Comparison of ENCODE assay signal across 16 cellular contexts in genomic region chr10:61907011-61907410, GRCh38. TPM values are rescaled to one million over a fixed set of nuclear protein-coding genes. Genes with fewer than 3 reads are reported as not detected.
DNase-seq lines count a peak whose midpoint lies in the region; ATAC-seq and TF ChIP-seq lines count a peak whose summit lies in the region.
"Had no signal": no experiment of that assay in that cellular context is flagged by ENCODE, and none has a peak within 500 bp of the region (broad histone marks: within the 10 kb centered on the region; RNA-seq: fewer than 3 reads in every experiment).

No MANE protein-coding gene starts in this region.

- peaks cover 26% of the 10 kb centered on the region for H3F3A ChIP-seq in DOHH2 (ENCODE audit: control insufficient read depth, insufficient read depth)

- no peaks in the 10 kb centered on the region for H3K27me3 Mint-ChIP-seq in activated CD8-positive, alpha-beta T cell treated with anti-CD3 and anti-CD28 coated beads for 36 hours
- H3K27me3 Mint-ChIP-seq in activated CD8-positive, alpha-beta T cell treated with anti-CD3 and anti-CD28 coated beads, Interleukin-2, amount 10 ng/mL, durations not matched to agents 7 days and 5 days (ENCODE audit: low read depth), result no peaks in the 10 kb centered on the region
- H3K27me3 Mint-ChIP-seq in activated T-helper 1 cell treated with anti-CD3 and anti-CD28 coated beads, Interleukin-12 subunit alpha, Interleukin-12 subunit beta, Interleukin-2, Interleukin-4 antibody, amounts not matched to agents 30 ng/mL and 10 ng/mL and 1 ng/mL, durations not matched to agents 14 hours and 24 hours and 36 hours (ENCODE audit: insufficient read depth), result no peaks in the 10 kb centered on the region

- H3K27ac ChIP-seq in DOHH2 (ENCODE audit: low read depth, low read length) (no peak overlapping the region; the same call in 1 of the 2 replicates), sigmoid colon (peak overlapping the region in 3 of 4 donors; percentile 11 to 93 (median 36))
- H3K27ac ChIP-seq: KMS-11 had no signal

- DNase-seq in activated CD8-positive, alpha-beta T cell treated with anti-CD3 and anti-CD28 coated beads for 36 hours, result no peak
- DNase-seq in activated CD8-positive, alpha-beta T cell treated with anti-CD3 and anti-CD28 coated beads, Interleukin-2, amount 10 ng/mL, durations not matched to agents 7 days and 5 days, result no peak
- DNase-seq in activated T-helper 1 cell treated with anti-CD3 and anti-CD28 coated beads, Interleukin-12 subunit alpha, Interleukin-12 subunit beta, Interleukin-2, Interleukin-4 antibody, amounts not matched to agents 30 ng/mL and 10 ng/mL and 1 ng/mL, durations not matched to agents 14 hours and 24 hours and 36 hours (ENCODE audit: low spot score), result no peak
- no peak for DNase-seq in sigmoid colon
- no peak for DNase-seq in activated effector memory CD4-positive, alpha-beta T cell treated with anti-CD3 and anti-CD28 coated beads, Interleukin-2, amount 50 U/mL, for 16 hours
- DNase-seq: CD8-positive, alpha-beta T cell; H7; MM.1S; NCI-H1105; NCI-H187; NCI-H774; SHP77 treated with DMSO at 0.1 percent for 48 hours had no signal

- H3K4me1 Mint-ChIP-seq in activated CD8-positive, alpha-beta T cell treated with anti-CD3 and anti-CD28 coated beads for 36 hours (ENCODE audit: low read depth), result peaks cover 46% of the 10 kb centered on the region
- peaks cover 32% of the 10 kb centered on the region for H3K4me1 Mint-ChIP-seq in activated CD8-positive, alpha-beta T cell treated with anti-CD3 and anti-CD28 coated beads, Interleukin-2, amount 10 ng/mL, durations not matched to agents 7 days and 5 days (ENCODE audit: low read depth)
- H3K4me1 Mint-ChIP-seq in activated T-helper 1 cell treated with anti-CD3 and anti-CD28 coated beads, Interleukin-12 subunit alpha, Interleukin-12 subunit beta, Interleukin-2, Interleukin-4 antibody, amounts not matched to agents 30 ng/mL and 10 ng/mL and 1 ng/mL, durations not matched to agents 14 hours and 24 hours and 36 hours (ENCODE audit: low read depth), result peaks cover 70% of the 10 kb centered on the region

- POLR2A ChIA-PET in activated CD8-positive, alpha-beta T cell treated with anti-CD3 and anti-CD28 coated beads for 36 hours (lab: Charles Lee), result interaction anchor here (0.6 to 8.8 kb wide), 3 partner anchors 27 to 139 kb away, joined by 3 to 137 read pairs (median 6); no protein-coding TSS in a partner anchor
- POLR2A ChIA-PET in activated CD8-positive, alpha-beta T cell treated with anti-CD3 and anti-CD28 coated beads, Interleukin-2, amount 10 ng/mL, durations not matched to agents 7 days and 5 days (lab: Charles Lee), result interaction anchor here (1.6 kb wide), 1 partner anchor 10 kb away, joined by 6 read pairs; no protein-coding TSS in a partner anchor

- H3K4me2 ChIP-seq in DOHH2 (ENCODE audit: low read length), result peak overlapping the region; percentile 39
- H3K4me2 ChIP-seq: KMS-11 had no signal

- no peaks in the 10 kb centered on the region for H3K27me3 ChIP-seq in DOHH2 (ENCODE audit: control insufficient read depth, low read length)
- no peaks in the 10 kb centered on the region for H3K27me3 ChIP-seq in sigmoid colon

- H3K4me3 Mint-ChIP-seq in activated CD8-positive, alpha-beta T cell treated with anti-CD3 and anti-CD28 coated beads for 36 hours, result no peak overlapping the region
- H3K4me3 Mint-ChIP-seq in activated CD8-positive, alpha-beta T cell treated with anti-CD3 and anti-CD28 coated beads, Interleukin-2, amount 10 ng/mL, durations not matched to agents 7 days and 5 days, result no peak overlapping the region
- H3K4me3 Mint-ChIP-seq in activated T-helper 1 cell treated with anti-CD3 and anti-CD28 coated beads, Interleukin-12 subunit alpha, Interleukin-12 subunit beta, Interleukin-2, Interleukin-4 antibody, amounts not matched to agents 30 ng/mL and 10 ng/mL and 1 ng/mL, durations not matched to agents 14 hours and 24 hours and 36 hours, result no peak overlapping the region
- H3K4me3 Mint-ChIP-seq: CD8-positive, alpha-beta T cell had no signal

- peak overlapping the region; percentile 15 for H3K27ac Mint-ChIP-seq in activated CD8-positive, alpha-beta T cell treated with anti-CD3 and anti-CD28 coated beads for 36 hours
- no peak overlapping the region for H3K27ac Mint-ChIP-seq in activated CD8-positive, alpha-beta T cell treated with anti-CD3 and anti-CD28 coated beads, Interleukin-2, amount 10 ng/mL, durations not matched to agents 7 days and 5 days
- peak overlapping the region; percentile 2 for H3K27ac Mint-ChIP-seq in activated T-helper 1 cell treated with anti-CD3 and anti-CD28 coated beads, Interleukin-12 subunit alpha, Interleukin-12 subunit beta, Interleukin-2, Interleukin-4 antibody, amounts not matched to agents 30 ng/mL and 10 ng/mL and 1 ng/mL, durations not matched to agents 14 hours and 24 hours and 36 hours
- H3K27ac Mint-ChIP-seq: CD8-positive, alpha-beta T cell had no signal

- peaks cover 95% of the 10 kb centered on the region for H3K79me2 ChIP-seq in DOHH2 (ENCODE audit: control insufficient read depth, low read length)

- no peaks in the 10 kb centered on the region for H3K9me3 ChIP-seq in DOHH2 (ENCODE audit: control insufficient read depth, insufficient read depth, low read length)
- no peaks in the 10 kb centered on the region for H3K9me3 ChIP-seq in sigmoid colon

- H3K4me3 ChIP-seq in DOHH2 (ENCODE audit: low read length), result peak overlapping the region; percentile 18; the same call in 1 of the 2 replicates
- H3K4me3 ChIP-seq in sigmoid colon, result no peak overlapping the region

- intact Hi-C loops in activated CD8-positive, alpha-beta T cell treated with anti-CD3 and anti-CD28 coated beads for 36 hours (cut with micrococcal nuclease), result no loop called here
- intact Hi-C loops in activated T-helper 1 cell treated with anti-CD3 and anti-CD28 coated beads, Interleukin-12 subunit alpha, Interleukin-12 subunit beta, Interleukin-2, Interleukin-4 antibody, amounts not matched to agents 30 ng/mL and 10 ng/mL and 1 ng/mL, durations not matched to agents 14 hours and 24 hours and 36 hours (cut with micrococcal nuclease), result loop anchor here (10.0 kb wide), 3 partner anchors 908 to 2002 kb away; partner anchors contain the start of genes CCDC6, EGR2 and NRBF2
- intact Hi-C loops in sigmoid colon (cut with DNase I), result no loop called here

- H4K20me1 ChIP-seq in DOHH2 (ENCODE audit: control insufficient read depth, insufficient read depth, low read depth, low read length), result peaks cover 3% of the 10 kb centered on the region; the same call in 1 of the 2 replicates

- peaks cover 47% of the 10 kb centered on the region for H3K36me3 Mint-ChIP-seq in activated CD8-positive, alpha-beta T cell treated with anti-CD3 and anti-CD28 coated beads for 36 hours (ENCODE audit: low read depth)
- peaks cover 35% of the 10 kb centered on the region for H3K36me3 Mint-ChIP-seq in activated CD8-positive, alpha-beta T cell treated with anti-CD3 and anti-CD28 coated beads, Interleukin-2, amount 10 ng/mL, durations not matched to agents 7 days and 5 days (ENCODE audit: low read depth)
- peaks cover 37% of the 10 kb centered on the region for H3K36me3 Mint-ChIP-seq in activated T-helper 1 cell treated with anti-CD3 and anti-CD28 coated beads, Interleukin-12 subunit alpha, Interleukin-12 subunit beta, Interleukin-2, Interleukin-4 antibody, amounts not matched to agents 30 ng/mL and 10 ng/mL and 1 ng/mL, durations not matched to agents 14 hours and 24 hours and 36 hours (ENCODE audit: low read depth)

- no peak for ATAC-seq in activated CD8-positive, alpha-beta T cell treated with anti-CD3 and anti-CD28 coated beads for 36 hours
- no peak for ATAC-seq in activated CD8-positive, alpha-beta T cell treated with anti-CD3 and anti-CD28 coated beads, Interleukin-2, amount 10 ng/mL, durations not matched to agents 7 days and 5 days
- ATAC-seq in GM21825 (IDR thresholded peaks at IDR 0.05; ENCODE audit: unreplicated experiment) (no peak), HG03095 (IDR thresholded peaks at IDR 0.05; ENCODE audit: unreplicated experiment) (no peak)
- ATAC-seq: CD8-positive, alpha-beta T cell had no signal

- no peaks in the 10 kb centered on the region for H3K9me3 Mint-ChIP-seq in activated CD8-positive, alpha-beta T cell treated with anti-CD3 and anti-CD28 coated beads for 36 hours
- H3K9me3 Mint-ChIP-seq in activated CD8-positive, alpha-beta T cell treated with anti-CD3 and anti-CD28 coated beads, Interleukin-2, amount 10 ng/mL, durations not matched to agents 7 days and 5 days (ENCODE audit: insufficient read depth), result no peaks in the 10 kb centered on the region
- no peaks in the 10 kb centered on the region for H3K9me3 Mint-ChIP-seq in activated T-helper 1 cell treated with anti-CD3 and anti-CD28 coated beads, Interleukin-12 subunit alpha, Interleukin-12 subunit beta, Interleukin-2, Interleukin-4 antibody, amounts not matched to agents 30 ng/mL and 10 ng/mL and 1 ng/mL, durations not matched to agents 14 hours and 24 hours and 36 hours
- H3K9me3 Mint-ChIP-seq: CD8-positive, alpha-beta T cell had no signal

- H3K36me3 ChIP-seq in DOHH2 (ENCODE audit: control insufficient read depth, low read length) (peaks cover 60% of the 10 kb centered on the region), sigmoid colon (no peaks in the 10 kb centered on the region)

- no peak for TF ChIP-seq POLR2A in sigmoid colon (IDR thresholded peaks at IDR 0.05)

- CTCF ChIA-PET in activated CD8-positive, alpha-beta T cell treated with anti-CD3 and anti-CD28 coated beads for 36 hours (lab: Charles Lee), result interaction anchor here (0.8 to 11.0 kb wide), 7 partner anchors 10 to 338 kb away, joined by 3 to 98 read pairs (median 8); no protein-coding TSS in a partner anchor
- CTCF ChIA-PET in activated CD8-positive, alpha-beta T cell treated with anti-CD3 and anti-CD28 coated beads, Interleukin-2, amount 10 ng/mL, durations not matched to agents 7 days and 5 days (lab: Charles Lee), result interaction anchor here (1.9 to 2.7 kb wide), 2 partner anchors 10 to 131 kb away, joined by 8 to 12 read pairs; no protein-coding TSS in a partner anchor

- 85 to 91% methylated on average over 2 of the region's 2 CpGs for WGBS in sigmoid colon, 2 donors

- H3K4me1 ChIP-seq in DOHH2 (ENCODE audit: control insufficient read depth, low read length), result peaks cover 42% of the 10 kb centered on the region
- peaks cover 0 to 28% (median 13%) of the 10 kb centered on the region in 4 donors for H3K4me1 ChIP-seq in sigmoid colon

- TF ChIP-seq EP300 in sigmoid colon (IDR thresholded peaks at IDR 0.05), result no peak

- H3K9me2 ChIP-seq in DOHH2 (replicated peaks; ENCODE audit: control insufficient read depth, low read length), result no peaks in the 10 kb centered on the region

- TF ChIP-seq CTCF in activated CD8-positive, alpha-beta T cell treated with anti-CD3 and anti-CD28 coated beads for 36 hours (IDR thresholded peaks at IDR 0.05), result no peak
- TF ChIP-seq CTCF in DOHH2 (IDR thresholded peaks at IDR 0.05; ENCODE audit: low read depth, low read length, poor library complexity, severe bottlenecking), result no peak
- TF ChIP-seq CTCF in sigmoid colon (IDR thresholded peaks at IDR 0.05), result no peak

RNA-seq across cellular contexts. Expression of gene ARID5B, which starts 5.5 kb away (rescaled TPM):
- total RNA-seq in activated CD8-positive, alpha-beta T cell treated with anti-CD3 and anti-CD28 coated beads for 36 hours, result 10 to 100 TPM; 26.7 to 28.3 TPM
- 10 to 100 TPM; 18.0 to 21.6 TPM for total RNA-seq in activated CD8-positive, alpha-beta T cell treated with anti-CD3 and anti-CD28 coated beads, Interleukin-2, amount 10 ng/mL, durations not matched to agents 7 days and 5 days
- total RNA-seq in activated T-helper 1 cell treated with anti-CD3 and anti-CD28 coated beads, Interleukin-12 subunit alpha, Interleukin-12 subunit beta, Interleukin-2, Interleukin-4 antibody, amounts not matched to agents 30 ng/mL and 10 ng/mL and 1 ng/mL, durations not matched to agents 14 hours and 24 hours and 36 hours, result 62.4 and 65.1 TPM in 2 replicates
- total RNA-seq in sigmoid colon, result 100 to 1,000 TPM in 1 of 4 donors, 10 to 100 TPM in 3; 29.6 to 109 (median 61.1) TPM
- 10 to 100 TPM in 1 of 3 donors, 1 to 10 TPM in 2; 2.3 to 13.6 (median 3.0) TPM for polyA plus RNA-seq in sigmoid colon
